11 cellular contexts compared by ENCODE assay signal in the genomic region with DNA sequence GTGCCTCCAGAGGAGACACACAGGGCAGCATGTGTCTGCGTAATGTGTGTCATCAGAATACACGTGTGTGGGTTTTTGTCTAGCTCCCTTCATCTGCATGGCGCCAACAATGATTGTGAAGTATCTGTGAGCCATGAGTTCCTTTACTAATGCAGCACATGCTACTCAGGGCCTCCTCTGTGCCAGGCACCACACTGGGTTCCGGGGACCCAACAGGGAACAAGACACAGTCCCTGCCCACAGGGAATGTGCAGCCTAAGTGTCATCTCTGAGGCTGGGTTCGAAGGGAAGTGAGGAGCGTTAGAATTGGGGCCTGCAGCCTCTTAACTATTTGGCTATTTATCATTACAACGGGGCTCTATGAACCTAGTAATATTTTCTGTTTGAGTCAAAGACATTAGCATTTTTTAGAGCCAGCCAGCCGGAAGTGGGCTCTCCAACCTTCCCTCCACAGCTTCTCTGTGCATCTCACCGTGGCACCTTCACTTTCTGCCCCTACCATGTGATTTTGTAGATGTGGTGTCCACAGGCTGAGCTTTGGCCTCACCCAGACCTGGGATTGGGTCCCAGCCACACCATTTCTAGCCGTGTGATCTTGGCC. TPM values are rescaled to one million over a fixed set of nuclear protein-coding genes. Genes with fewer than 3 reads are reported as not detected.
DNase-seq lines count a peak whose midpoint lies in the region; ATAC-seq and TF ChIP-seq lines count a peak whose summit lies in the region.
"Had no signal": no experiment of that assay in that cellular context is flagged by ENCODE, and none has a peak within 500 bp of the region (broad histone marks: within the 10 kb centered on the region; RNA-seq: fewer than 3 reads in every experiment).

No MANE protein-coding gene starts in this region.

- DNase-seq in GM06990 (ENCODE audit: extremely low read depth, insufficient read length), result peak; percentile 67
- DNase-seq in effector CD4-positive, alpha-beta T cell, result peak; percentile 25
- DNase-seq in dorsolateral prefrontal cortex, result no peak
- no peak for DNase-seq in omental fat pad (ENCODE audit: low spot score)
- DNase-seq in anterior cingulate cortex (lab: John Stamatoyannopoulos, UW), result no peak
- DNase-seq in SHP77 treated with DMSO at 0.1 percent for 48 hours (lab: John Stamatoyannopoulos, UW), result no peak
- DNase-seq: amniotic stem cell, DND-41, NCI-H146 had no signal

- intact Hi-C loops in dorsolateral prefrontal cortex (cut with DNase I), result no loop called here

- no peak overlapping the region for H3K4me3 ChIP-seq in GM06990 (replicated peaks; ENCODE audit: low read depth, low read length)
- peak overlapping the region; percentile 36 for H3K4me3 ChIP-seq in OCI-LY3 (ENCODE audit: low read length)
- H3K4me3 ChIP-seq in dorsolateral prefrontal cortex, result no peak overlapping the region

- H3K79me2 ChIP-seq in OCI-LY3 (ENCODE audit: low read length), result no peaks in the 10 kb centered on the region

- no peaks in the 10 kb centered on the region for H3K36me3 ChIP-seq in GM06990 (ENCODE audit: control insufficient read depth, insufficient read depth, low read length)
- H3K36me3 ChIP-seq in OCI-LY3 (replicated peaks; ENCODE audit: low read depth, low read length), result no peaks in the 10 kb centered on the region

- H3K27me3 ChIP-seq in GM06990 (replicated peaks; ENCODE audit: control insufficient read depth, insufficient read depth, low read length) (no peaks in the 10 kb centered on the region; the same call in 1 of the 2 replicates), OCI-LY3 (ENCODE audit: low read depth, low read length) (no peaks in the 10 kb centered on the region), dorsolateral prefrontal cortex (no peaks in the 10 kb centered on the region)

- peak overlapping the region; percentile 92 for H3K27ac ChIP-seq in OCI-LY3 (ENCODE audit: low read length)
- H3K27ac ChIP-seq in dorsolateral prefrontal cortex, result peak overlapping the region in 14 of 59 donors; percentile 1 to 74 (median 42)

- H3K9me3 ChIP-seq in OCI-LY3 (ENCODE audit: insufficient read depth, low read length), result no peaks in the 10 kb centered on the region

- no peak for TF ChIP-seq CTCF in GM06990 (IDR thresholded peaks at IDR 0.05; ENCODE audit: insufficient read depth, low read length, poor library complexity, severe bottlenecking)
- TF ChIP-seq CTCF in OCI-LY3 (IDR thresholded peaks at IDR 0.05; ENCODE audit: low read depth, low read length), result no peak
- no peak for TF ChIP-seq CTCF in dorsolateral prefrontal cortex (IDR thresholded peaks at IDR 0.05 in 54 of 56, conservative IDR thresholded peaks at IDR 0.05 in 2 of 56; ENCODE audit: low read depth in 1 of 56, partially characterized antibody in 56 of 56)
- no peak for TF ChIP-seq CTCF in omental fat pad (IDR thresholded peaks at IDR 0.05)

- peaks cover 45% of the 10 kb centered on the region for H3K4me1 ChIP-seq in OCI-LY3 (ENCODE audit: low read length)

- H3K9ac ChIP-seq in OCI-LY3 (ENCODE audit: low read length), result peak overlapping the region; percentile 61

- H2AFZ ChIP-seq in OCI-LY3 (ENCODE audit: low read depth, low read length), result peak overlapping the region; percentile 86

- peak overlapping the region; percentile 72 for H3K4me2 ChIP-seq in OCI-LY3 (ENCODE audit: low read length)

- ATAC-seq in GM21515 (IDR thresholded peaks at IDR 0.05; ENCODE audit: unreplicated experiment) (peak; percentile 41), omental fat pad (ENCODE audit: low FRiP score) (no peak)

- no peaks in the 10 kb centered on the region for H4K20me1 ChIP-seq in OCI-LY3 (ENCODE audit: insufficient read depth, low read length)

RNA-seq across cellular contexts. Expression of a gene that starts 43.9 kb away (rescaled TPM):
- total RNA-seq in dorsolateral prefrontal cortex (100 to 1,000 TPM in 7 of 120 experiments, 10 to 100 TPM in 113; 11.7 to 140 (median 43.8) TPM), omental fat pad (100 to 1,000 TPM; 289 to 481 (median 419) TPM)

RNA-seq across cellular contexts. Expression of a gene that starts 55.4 kb away (rescaled TPM):
- total RNA-seq in dorsolateral prefrontal cortex, result 10 to 100 TPM; 33.1 to 77.4 (median 62.0) TPM
- total RNA-seq in omental fat pad, result 10 to 100 TPM; 25.0 to 36.4 (median 34.7) TPM

Comparison
In these comparisons a context has a peak if more than half of its experiments do, and no peak if none do; other contexts are left out.
1. DNase-seq: peak in GM06990 (single experiment) and effector CD4-positive, alpha-beta T cell (single experiment); none in dorsolateral prefrontal cortex (0 of 10), omental fat pad (single experiment), anterior cingulate cortex (0 of 58) and SHP77 treated with DMSO at 0.1 percent for 48 hours (single experiment).